In the genomic region with DNA sequence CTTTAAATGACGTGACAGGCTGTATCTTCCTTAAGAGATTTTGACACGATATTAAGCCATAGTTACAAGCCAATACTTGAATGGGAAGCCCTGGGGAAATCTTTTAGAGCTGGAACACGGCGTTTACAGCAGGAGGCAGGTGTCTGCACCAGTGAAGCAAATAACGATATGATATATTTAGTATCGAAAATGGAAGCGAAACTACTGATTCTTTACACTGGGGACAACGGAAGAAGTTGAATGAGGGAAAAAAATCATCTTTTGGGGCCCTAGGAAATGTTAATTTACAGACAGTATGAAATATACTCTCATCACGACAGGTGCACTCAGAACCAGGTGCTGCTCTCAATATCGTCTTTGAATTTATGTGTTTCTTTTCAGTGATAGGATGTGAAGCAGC, we compare ENCODE assay signal across 1 cellular context.
TF ChIP-seq lines count a peak whose summit lies in the region.

No MANE protein-coding gene starts in this region.

TF ChIP-seq in GM12878, 131 proteins besides CTCF, POLR2A, EP300 and RAD21 (continued from another document and continues in another):
- TF ChIP-seq, protein P1, sequence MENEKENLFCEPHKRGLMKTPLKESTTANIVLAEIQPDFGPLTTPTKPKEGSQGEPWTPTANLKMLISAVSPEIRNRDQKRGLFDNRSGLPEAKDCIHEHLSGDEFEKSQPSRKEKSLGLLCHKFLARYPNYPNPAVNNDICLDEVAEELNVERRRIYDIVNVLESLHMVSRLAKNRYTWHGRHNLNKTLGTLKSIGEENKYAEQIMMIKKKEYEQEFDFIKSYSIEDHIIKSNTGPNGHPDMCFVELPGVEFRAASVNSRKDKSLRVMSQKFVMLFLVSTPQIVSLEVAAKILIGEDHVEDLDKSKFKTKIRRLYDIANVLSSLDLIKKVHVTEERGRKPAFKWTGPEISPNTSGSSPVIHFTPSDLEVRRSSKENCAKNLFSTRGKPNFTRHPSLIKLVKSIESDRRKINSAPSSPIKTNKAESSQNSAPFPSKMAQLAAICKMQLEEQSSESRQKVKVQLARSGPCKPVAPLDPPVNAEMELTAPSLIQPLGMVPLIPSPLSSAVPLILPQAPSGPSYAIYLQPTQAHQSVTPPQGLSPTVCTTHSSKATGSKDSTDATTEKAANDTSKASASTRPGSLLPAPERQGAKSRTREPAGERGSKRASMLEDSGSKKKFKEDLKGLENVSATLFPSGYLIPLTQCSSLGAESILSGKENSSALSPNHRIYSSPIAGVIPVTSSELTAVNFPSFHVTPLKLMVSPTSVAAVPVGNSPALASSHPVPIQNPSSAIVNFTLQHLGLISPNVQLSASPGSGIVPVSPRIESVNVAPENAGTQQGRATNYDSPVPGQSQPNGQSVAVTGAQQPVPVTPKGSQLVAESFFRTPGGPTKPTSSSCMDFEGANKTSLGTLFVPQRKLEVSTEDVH (IDR thresholded peaks at IDR 0.05; ENCODE audit: low read depth, partially characterized antibody): no peak
- TF ChIP-seq CBX5 (IDR thresholded peaks at IDR 0.05; ENCODE audit: low read depth) (0 out of 2 replicates have a peak, but pooled peaks have one; percentile 66), NFYA (IDR thresholded peaks at IDR 0.05; ENCODE audit: borderline replicate concordance, low read depth, low read length) (no peak), ESRRA (IDR thresholded peaks at IDR 0.05; ENCODE audit: low read length) (no peak), FOXK2 (IDR thresholded peaks at IDR 0.05) (no peak), ZNF274 (IDR thresholded peaks at IDR 0.05; ENCODE audit: insufficient read depth, insufficient read length) (no peak), BCL11A (IDR thresholded peaks at IDR 0.05; ENCODE audit: low read depth, low read length) (no peak), ZNF622 (IDR thresholded peaks at IDR 0.05) (no peak), SREBF2 (IDR thresholded peaks at IDR 0.05; ENCODE audit: low read length) (no peak), RAD51 (IDR thresholded peaks at IDR 0.05) (peak; percentile 27; the same call in 1 of the 2 replicates), EZH2 (IDR thresholded peaks at IDR 0.05; ENCODE audit: borderline replicate concordance, control insufficient read depth, low read depth, low read length) (no peak), TAF1 (IDR thresholded peaks at IDR 0.05; ENCODE audit: borderline replicate concordance, low read depth, low read length) (0 out of 2 replicates have a peak, but pooled peaks have one; percentile 36), DPF2 (IDR thresholded peaks at IDR 0.05) (no peak), SIN3A (IDR thresholded peaks at IDR 0.05; ENCODE audit: low read depth, low read length) (no peak), MXI1 (IDR thresholded peaks at IDR 0.05; ENCODE audit: low read depth, low read length) (no peak), TBL1XR1 (IDR thresholded peaks at IDR 0.05; ENCODE audit: low read depth, low read length) (peak; percentile 29; the same call in 1 of the 2 replicates), ZBED1 (IDR thresholded peaks at IDR 0.05; ENCODE audit: borderline replicate concordance) (peak; percentile 90)
- TF ChIP-seq, protein P2, sequence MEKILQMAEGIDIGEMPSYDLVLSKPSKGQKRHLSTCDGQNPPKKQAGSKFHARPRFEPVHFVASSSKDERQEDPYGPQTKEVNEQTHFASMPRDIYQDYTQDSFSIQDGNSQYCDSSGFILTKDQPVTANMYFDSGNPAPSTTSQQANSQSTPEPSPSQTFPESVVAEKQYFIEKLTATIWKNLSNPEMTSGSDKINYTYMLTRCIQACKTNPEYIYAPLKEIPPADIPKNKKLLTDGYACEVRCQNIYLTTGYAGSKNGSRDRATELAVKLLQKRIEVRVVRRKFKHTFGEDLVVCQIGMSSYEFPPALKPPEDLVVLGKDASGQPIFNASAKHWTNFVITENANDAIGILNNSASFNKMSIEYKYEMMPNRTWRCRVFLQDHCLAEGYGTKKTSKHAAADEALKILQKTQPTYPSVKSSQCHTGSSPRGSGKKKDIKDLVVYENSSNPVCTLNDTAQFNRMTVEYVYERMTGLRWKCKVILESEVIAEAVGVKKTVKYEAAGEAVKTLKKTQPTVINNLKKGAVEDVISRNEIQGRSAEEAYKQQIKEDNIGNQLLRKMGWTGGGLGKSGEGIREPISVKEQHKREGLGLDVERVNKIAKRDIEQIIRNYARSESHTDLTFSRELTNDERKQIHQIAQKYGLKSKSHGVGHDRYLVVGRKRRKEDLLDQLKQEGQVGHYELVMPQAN (conservative IDR thresholded peaks at IDR 0.05): no peak
- TF ChIP-seq, protein P3, sequence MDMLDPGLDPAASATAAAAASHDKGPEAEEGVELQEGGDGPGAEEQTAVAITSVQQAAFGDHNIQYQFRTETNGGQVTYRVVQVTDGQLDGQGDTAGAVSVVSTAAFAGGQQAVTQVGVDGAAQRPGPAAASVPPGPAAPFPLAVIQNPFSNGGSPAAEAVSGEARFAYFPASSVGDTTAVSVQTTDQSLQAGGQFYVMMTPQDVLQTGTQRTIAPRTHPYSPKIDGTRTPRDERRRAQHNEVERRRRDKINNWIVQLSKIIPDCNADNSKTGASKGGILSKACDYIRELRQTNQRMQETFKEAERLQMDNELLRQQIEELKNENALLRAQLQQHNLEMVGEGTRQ (IDR thresholded peaks at IDR 0.05; ENCODE audit: borderline replicate concordance, low read depth, low read length): no peak
- TF ChIP-seq, protein P4, sequence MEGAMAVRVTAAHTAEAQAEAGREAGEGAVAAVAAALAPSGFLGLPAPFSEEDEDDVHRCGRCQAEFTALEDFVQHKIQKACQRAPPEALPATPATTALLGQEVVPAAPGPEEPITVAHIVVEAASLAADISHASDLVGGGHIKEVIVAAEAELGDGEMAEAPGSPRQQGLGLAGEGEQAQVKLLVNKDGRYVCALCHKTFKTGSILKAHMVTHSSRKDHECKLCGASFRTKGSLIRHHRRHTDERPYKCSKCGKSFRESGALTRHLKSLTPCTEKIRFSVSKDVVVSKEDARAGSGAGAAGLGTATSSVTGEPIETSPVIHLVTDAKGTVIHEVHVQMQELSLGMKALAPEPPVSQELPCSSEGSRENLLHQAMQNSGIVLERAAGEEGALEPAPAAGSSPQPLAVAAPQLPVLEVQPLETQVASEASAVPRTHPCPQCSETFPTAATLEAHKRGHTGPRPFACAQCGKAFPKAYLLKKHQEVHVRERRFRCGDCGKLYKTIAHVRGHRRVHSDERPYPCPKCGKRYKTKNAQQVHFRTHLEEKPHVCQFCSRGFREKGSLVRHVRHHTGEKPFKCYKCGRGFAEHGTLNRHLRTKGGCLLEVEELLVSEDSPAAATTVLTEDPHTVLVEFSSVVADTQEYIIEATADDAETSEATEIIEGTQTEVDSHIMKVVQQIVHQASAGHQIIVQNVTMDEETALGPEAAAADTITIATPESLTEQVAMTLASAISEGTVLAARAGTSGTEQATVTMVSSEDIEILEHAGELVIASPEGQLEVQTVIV (IDR thresholded peaks at IDR 0.05; ENCODE audit: borderline replicate concordance, partially characterized antibody): no peak
- TF ChIP-seq, protein P5, sequence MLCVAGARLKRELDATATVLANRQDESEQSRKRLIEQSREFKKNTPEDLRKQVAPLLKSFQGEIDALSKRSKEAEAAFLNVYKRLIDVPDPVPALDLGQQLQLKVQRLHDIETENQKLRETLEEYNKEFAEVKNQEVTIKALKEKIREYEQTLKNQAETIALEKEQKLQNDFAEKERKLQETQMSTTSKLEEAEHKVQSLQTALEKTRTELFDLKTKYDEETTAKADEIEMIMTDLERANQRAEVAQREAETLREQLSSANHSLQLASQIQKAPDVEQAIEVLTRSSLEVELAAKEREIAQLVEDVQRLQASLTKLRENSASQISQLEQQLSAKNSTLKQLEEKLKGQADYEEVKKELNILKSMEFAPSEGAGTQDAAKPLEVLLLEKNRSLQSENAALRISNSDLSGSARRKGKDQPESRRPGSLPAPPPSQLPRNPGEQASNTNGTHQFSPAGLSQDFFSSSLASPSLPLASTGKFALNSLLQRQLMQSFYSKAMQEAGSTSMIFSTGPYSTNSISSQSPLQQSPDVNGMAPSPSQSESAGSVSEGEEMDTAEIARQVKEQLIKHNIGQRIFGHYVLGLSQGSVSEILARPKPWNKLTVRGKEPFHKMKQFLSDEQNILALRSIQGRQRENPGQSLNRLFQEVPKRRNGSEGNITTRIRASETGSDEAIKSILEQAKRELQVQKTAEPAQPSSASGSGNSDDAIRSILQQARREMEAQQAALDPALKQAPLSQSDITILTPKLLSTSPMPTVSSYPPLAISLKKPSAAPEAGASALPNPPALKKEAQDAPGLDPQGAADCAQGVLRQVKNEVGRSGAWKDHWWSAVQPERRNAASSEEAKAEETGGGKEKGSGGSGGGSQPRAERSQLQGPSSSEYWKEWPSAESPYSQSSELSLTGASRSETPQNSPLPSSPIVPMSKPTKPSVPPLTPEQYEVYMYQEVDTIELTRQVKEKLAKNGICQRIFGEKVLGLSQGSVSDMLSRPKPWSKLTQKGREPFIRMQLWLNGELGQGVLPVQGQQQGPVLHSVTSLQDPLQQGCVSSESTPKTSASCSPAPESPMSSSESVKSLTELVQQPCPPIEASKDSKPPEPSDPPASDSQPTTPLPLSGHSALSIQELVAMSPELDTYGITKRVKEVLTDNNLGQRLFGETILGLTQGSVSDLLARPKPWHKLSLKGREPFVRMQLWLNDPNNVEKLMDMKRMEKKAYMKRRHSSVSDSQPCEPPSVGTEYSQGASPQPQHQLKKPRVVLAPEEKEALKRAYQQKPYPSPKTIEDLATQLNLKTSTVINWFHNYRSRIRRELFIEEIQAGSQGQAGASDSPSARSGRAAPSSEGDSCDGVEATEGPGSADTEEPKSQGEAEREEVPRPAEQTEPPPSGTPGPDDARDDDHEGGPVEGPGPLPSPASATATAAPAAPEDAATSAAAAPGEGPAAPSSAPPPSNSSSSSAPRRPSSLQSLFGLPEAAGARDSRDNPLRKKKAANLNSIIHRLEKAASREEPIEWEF (IDR thresholded peaks at IDR 0.05; ENCODE audit: insufficient replicate concordance, low read depth, low read length): no peak
- TF ChIP-seq, protein P6, sequence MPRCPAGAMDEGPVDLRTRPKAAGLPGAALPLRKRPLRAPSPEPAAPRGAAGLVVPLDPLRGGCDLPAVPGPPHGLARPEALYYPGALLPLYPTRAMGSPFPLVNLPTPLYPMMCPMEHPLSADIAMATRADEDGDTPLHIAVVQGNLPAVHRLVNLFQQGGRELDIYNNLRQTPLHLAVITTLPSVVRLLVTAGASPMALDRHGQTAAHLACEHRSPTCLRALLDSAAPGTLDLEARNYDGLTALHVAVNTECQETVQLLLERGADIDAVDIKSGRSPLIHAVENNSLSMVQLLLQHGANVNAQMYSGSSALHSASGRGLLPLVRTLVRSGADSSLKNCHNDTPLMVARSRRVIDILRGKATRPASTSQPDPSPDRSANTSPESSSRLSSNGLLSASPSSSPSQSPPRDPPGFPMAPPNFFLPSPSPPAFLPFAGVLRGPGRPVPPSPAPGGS (IDR thresholded peaks at IDR 0.05; ENCODE audit: borderline replicate concordance, insufficient read depth, low read depth, low read length, poor library complexity, severe bottlenecking): peak; percentile 20
- TF ChIP-seq, protein P7, sequence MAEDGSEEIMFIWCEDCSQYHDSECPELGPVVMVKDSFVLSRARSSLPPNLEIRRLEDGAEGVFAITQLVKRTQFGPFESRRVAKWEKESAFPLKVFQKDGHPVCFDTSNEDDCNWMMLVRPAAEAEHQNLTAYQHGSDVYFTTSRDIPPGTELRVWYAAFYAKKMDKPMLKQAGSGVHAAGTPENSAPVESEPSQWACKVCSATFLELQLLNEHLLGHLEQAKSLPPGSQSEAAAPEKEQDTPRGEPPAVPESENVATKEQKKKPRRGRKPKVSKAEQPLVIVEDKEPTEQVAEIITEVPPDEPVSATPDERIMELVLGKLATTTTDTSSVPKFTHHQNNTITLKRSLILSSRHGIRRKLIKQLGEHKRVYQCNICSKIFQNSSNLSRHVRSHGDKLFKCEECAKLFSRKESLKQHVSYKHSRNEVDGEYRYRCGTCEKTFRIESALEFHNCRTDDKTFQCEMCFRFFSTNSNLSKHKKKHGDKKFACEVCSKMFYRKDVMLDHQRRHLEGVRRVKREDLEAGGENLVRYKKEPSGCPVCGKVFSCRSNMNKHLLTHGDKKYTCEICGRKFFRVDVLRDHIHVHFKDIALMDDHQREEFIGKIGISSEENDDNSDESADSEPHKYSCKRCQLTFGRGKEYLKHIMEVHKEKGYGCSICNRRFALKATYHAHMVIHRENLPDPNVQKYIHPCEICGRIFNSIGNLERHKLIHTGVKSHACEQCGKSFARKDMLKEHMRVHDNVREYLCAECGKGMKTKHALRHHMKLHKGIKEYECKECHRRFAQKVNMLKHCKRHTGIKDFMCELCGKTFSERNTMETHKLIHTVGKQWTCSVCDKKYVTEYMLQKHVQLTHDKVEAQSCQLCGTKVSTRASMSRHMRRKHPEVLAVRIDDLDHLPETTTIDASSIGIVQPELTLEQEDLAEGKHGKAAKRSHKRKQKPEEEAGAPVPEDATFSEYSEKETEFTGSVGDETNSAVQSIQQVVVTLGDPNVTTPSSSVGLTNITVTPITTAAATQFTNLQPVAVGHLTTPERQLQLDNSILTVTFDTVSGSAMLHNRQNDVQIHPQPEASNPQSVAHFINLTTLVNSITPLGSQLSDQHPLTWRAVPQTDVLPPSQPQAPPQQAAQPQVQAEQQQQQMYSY (CRISPR knock-in tag; IDR thresholded peaks at IDR 0.05): no peak
- TF ChIP-seq, protein P8, sequence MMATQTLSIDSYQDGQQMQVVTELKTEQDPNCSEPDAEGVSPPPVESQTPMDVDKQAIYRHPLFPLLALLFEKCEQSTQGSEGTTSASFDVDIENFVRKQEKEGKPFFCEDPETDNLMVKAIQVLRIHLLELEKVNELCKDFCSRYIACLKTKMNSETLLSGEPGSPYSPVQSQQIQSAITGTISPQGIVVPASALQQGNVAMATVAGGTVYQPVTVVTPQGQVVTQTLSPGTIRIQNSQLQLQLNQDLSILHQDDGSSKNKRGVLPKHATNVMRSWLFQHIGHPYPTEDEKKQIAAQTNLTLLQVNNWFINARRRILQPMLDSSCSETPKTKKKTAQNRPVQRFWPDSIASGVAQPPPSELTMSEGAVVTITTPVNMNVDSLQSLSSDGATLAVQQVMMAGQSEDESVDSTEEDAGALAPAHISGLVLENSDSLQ (IDR thresholded peaks at IDR 0.05): 0 out of 2 replicates have a peak, but pooled peaks have one; percentile 31
- TF ChIP-seq, protein P9, sequence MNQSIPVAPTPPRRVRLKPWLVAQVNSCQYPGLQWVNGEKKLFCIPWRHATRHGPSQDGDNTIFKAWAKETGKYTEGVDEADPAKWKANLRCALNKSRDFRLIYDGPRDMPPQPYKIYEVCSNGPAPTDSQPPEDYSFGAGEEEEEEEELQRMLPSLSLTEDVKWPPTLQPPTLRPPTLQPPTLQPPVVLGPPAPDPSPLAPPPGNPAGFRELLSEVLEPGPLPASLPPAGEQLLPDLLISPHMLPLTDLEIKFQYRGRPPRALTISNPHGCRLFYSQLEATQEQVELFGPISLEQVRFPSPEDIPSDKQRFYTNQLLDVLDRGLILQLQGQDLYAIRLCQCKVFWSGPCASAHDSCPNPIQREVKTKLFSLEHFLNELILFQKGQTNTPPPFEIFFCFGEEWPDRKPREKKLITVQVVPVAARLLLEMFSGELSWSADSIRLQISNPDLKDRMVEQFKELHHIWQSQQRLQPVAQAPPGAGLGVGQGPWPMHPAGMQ (IDR thresholded peaks at IDR 0.05; ENCODE audit: borderline replicate concordance): no peak
